Comparison of ENCODE assay signal across 1 cellular context in the genomic region with DNA sequence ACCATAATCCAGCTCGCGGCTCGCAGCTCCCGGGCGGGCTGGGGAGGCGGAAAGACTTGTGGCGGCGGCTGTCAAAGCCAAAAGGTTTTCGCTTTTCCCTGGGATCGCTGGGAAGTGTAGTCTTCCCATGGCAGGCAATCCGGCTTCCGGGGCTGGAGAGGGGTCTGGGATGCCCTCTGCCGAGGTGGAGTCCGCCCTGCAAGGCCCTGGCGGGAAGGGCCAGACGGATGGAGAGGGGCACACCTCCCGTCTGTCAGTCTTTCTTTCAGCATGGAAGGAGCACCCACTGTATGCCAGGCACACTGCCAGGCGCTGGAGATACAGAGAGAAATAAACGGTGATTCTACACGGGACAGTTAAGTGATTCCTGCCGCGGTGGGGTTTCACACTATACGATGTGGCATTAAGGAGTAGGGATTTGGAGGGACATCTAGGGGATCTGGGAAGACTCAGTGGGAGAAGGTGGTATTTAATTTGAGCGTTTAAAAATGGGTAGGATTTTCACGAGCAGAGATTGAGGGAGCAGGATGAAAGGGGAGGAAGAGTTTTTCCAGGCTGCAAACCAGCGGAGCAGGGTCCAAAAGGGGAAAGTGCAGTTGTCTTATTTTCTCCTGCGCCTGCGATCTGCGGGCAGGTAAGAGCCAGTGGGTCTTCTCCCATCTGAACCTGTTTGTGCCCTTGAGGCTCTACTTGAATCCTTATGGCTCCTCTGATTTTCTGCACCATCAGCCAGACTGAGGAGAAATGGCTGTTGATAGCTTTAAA.
TF ChIP-seq lines count a peak whose summit lies in the region.

A gene (minus strand): TSS at position 60 of the 765 bp plus-strand sequence. CDS start 461 bp downstream, outside the sequence.

TF ChIP-seq in HepG2, 621 proteins besides CTCF, POLR2A, EP300 and RAD21 (continued from another document and continues in another):
- TF ChIP-seq, protein P1, sequence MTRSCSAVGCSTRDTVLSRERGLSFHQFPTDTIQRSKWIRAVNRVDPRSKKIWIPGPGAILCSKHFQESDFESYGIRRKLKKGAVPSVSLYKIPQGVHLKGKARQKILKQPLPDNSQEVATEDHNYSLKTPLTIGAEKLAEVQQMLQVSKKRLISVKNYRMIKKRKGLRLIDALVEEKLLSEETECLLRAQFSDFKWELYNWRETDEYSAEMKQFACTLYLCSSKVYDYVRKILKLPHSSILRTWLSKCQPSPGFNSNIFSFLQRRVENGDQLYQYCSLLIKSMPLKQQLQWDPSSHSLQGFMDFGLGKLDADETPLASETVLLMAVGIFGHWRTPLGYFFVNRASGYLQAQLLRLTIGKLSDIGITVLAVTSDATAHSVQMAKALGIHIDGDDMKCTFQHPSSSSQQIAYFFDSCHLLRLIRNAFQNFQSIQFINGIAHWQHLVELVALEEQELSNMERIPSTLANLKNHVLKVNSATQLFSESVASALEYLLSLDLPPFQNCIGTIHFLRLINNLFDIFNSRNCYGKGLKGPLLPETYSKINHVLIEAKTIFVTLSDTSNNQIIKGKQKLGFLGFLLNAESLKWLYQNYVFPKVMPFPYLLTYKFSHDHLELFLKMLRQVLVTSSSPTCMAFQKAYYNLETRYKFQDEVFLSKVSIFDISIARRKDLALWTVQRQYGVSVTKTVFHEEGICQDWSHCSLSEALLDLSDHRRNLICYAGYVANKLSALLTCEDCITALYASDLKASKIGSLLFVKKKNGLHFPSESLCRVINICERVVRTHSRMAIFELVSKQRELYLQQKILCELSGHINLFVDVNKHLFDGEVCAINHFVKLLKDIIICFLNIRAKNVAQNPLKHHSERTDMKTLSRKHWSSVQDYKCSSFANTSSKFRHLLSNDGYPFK (CRISPR knock-in tag; IDR thresholded peaks at IDR 0.05; ENCODE audit: borderline replicate concordance): peak; percentile 48; the same call in 1 of the 2 replicates
- TF ChIP-seq, protein P2, sequence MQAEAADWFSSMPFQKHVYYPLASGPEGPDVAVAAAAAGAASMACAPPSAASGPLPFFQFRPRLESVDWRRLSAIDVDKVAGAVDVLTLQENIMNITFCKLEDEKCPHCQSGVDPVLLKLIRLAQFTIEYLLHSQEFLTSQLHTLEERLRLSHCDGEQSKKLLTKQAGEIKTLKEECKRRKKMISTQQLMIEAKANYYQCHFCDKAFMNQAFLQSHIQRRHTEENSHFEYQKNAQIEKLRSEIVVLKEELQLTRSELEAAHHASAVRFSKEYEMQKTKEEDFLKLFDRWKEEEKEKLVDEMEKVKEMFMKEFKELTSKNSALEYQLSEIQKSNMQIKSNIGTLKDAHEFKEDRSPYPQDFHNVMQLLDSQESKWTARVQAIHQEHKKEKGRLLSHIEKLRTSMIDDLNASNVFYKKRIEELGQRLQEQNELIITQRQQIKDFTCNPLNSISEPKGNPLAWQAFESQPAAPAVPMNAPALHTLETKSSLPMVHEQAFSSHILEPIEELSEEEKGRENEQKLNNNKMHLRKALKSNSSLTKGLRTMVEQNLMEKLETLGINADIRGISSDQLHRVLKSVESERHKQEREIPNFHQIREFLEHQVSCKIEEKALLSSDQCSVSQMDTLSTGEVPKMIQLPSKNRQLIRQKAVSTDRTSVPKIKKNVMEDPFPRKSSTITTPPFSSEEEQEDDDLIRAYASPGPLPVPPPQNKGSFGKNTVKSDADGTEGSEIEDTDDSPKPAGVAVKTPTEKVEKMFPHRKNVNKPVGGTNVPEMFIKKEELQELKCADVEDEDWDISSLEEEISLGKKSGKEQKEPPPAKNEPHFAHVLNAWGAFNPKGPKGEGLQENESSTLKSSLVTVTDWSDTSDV (CRISPR knock-in tag; IDR thresholded peaks at IDR 0.05): no peak
- TF ChIP-seq ZNF383 (CRISPR knock-in tag; IDR thresholded peaks at IDR 0.05; ENCODE audit: borderline replicate concordance) (no peak), ZNF709 (CRISPR knock-in tag; IDR thresholded peaks at IDR 0.05) (no peak), NR2C2 (CRISPR knock-in tag; IDR thresholded peaks at IDR 0.05; ENCODE audit: borderline replicate concordance) (peak; percentile 65; the same call in 1 of the 2 replicates), KLF6 (CRISPR knock-in tag; IDR thresholded peaks at IDR 0.05) (peak; percentile 81; the same call in 1 of the 2 replicates), ETV6 (CRISPR knock-in tag; conservative IDR thresholded peaks at IDR 0.05) (no peak), ZNF619 (CRISPR knock-in tag; IDR thresholded peaks at IDR 0.05) (peak; percentile 41; the same call in 1 of the 2 replicates), SMC3 (IDR thresholded peaks at IDR 0.05; ENCODE audit: low read length) (peak; percentile 23; the same call in 1 of the 2 replicates), NPAS2 (CRISPR knock-in tag; IDR thresholded peaks at IDR 0.05; ENCODE audit: borderline replicate concordance) (no peak), SIN3B (IDR thresholded peaks at IDR 0.05; ENCODE audit: low read length) (no peak), MAFK (conservative IDR thresholded peaks at IDR 0.05 in 1 of 2, IDR thresholded peaks at IDR 0.05 in 1 of 2; ENCODE audit: low read length in 2 of 2) (no peak), ZNF460 (CRISPR knock-in tag; IDR thresholded peaks at IDR 0.05; ENCODE audit: borderline replicate concordance) (no peak), MIER3 (CRISPR knock-in tag; IDR thresholded peaks at IDR 0.05; ENCODE audit: borderline replicate concordance) (no peak), ZNF180 (CRISPR knock-in tag; IDR thresholded peaks at IDR 0.05; ENCODE audit: borderline replicate concordance, low read depth) (no peak), HCFC1 (IDR thresholded peaks at IDR 0.05; ENCODE audit: low read depth, low read length) (peak; percentile 84), CEBPB (IDR thresholded peaks at IDR 0.05; ENCODE audit: borderline replicate concordance, low read depth, low read length) (no peak), KDM2A (CRISPR knock-in tag; IDR thresholded peaks at IDR 0.05; ENCODE audit: borderline replicate concordance, low read depth) (peak; percentile 89; the same call in 1 of the 2 replicates), KAT8 (CRISPR knock-in tag; IDR thresholded peaks at IDR 0.05) (peak; percentile 65), ERF (CRISPR knock-in tag; IDR thresholded peaks at IDR 0.05) (peak; percentile 76), ZNF629 (CRISPR knock-in tag; conservative IDR thresholded peaks at IDR 0.05) (0 out of 2 replicates have a peak, but pooled peaks have one; percentile 40), TP53 (CRISPR knock-in tag; conservative IDR thresholded peaks at IDR 0.05) (no peak), PCBP2 (optimal IDR thresholded peaks at IDR 0.05; ENCODE audit: low read depth, low read length, poor library complexity, severe bottlenecking) (no peak), ZNF431 (CRISPR knock-in tag; IDR thresholded peaks at IDR 0.05; ENCODE audit: borderline replicate concordance, low read depth) (no peak), CREB1 (IDR thresholded peaks at IDR 0.05) (no peak), CREB1 (CRISPR knock-in tag; IDR thresholded peaks at IDR 0.05) (peak; percentile 60; the same call in 1 of the 2 replicates), CHD4 (IDR thresholded peaks at IDR 0.05; ENCODE audit: borderline replicate concordance, low read length) (no peak), RBM22 (optimal IDR thresholded peaks at IDR 0.05; ENCODE audit: low read length) (no peak), RXRB (CRISPR knock-in tag; IDR thresholded peaks at IDR 0.05; ENCODE audit: borderline replicate concordance) (peak; percentile 42), ZNF20 (CRISPR knock-in tag; IDR thresholded peaks at IDR 0.05) (no peak), U2AF1 (optimal IDR thresholded peaks at IDR 0.05; ENCODE audit: low read depth, low read length) (no peak), HDAC1 (CRISPR knock-in tag; IDR thresholded peaks at IDR 0.05) (peak; percentile 79), THAP11 (CRISPR knock-in tag; IDR thresholded peaks at IDR 0.05) (peak; percentile 98), CCDC6 (CRISPR knock-in tag; IDR thresholded peaks at IDR 0.05) (0 out of 2 replicates have a peak, but pooled peaks have one; percentile 36)
- TF ChIP-seq, protein P3, sequence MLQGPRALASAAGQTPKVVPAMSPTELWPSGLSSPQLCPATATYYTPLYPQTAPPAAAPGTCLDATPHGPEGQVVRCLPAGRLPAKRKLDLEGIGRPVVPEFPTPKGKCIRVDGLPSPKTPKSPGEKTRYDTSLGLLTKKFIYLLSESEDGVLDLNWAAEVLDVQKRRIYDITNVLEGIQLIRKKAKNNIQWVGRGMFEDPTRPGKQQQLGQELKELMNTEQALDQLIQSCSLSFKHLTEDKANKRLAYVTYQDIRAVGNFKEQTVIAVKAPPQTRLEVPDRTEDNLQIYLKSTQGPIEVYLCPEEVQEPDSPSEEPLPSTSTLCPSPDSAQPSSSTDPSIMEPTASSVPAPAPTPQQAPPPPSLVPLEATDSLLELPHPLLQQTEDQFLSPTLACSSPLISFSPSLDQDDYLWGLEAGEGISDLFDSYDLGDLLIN (CRISPR knock-in tag; IDR thresholded peaks at IDR 0.05; ENCODE audit: borderline replicate concordance): no peak
- TF ChIP-seq, protein P4, sequence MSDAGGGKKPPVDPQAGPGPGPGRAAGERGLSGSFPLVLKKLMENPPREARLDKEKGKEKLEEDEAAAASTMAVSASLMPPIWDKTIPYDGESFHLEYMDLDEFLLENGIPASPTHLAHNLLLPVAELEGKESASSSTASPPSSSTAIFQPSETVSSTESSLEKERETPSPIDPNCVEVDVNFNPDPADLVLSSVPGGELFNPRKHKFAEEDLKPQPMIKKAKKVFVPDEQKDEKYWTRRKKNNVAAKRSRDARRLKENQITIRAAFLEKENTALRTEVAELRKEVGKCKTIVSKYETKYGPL (CRISPR knock-in tag; IDR thresholded peaks at IDR 0.05): no peak
- TF ChIP-seq, protein P5, sequence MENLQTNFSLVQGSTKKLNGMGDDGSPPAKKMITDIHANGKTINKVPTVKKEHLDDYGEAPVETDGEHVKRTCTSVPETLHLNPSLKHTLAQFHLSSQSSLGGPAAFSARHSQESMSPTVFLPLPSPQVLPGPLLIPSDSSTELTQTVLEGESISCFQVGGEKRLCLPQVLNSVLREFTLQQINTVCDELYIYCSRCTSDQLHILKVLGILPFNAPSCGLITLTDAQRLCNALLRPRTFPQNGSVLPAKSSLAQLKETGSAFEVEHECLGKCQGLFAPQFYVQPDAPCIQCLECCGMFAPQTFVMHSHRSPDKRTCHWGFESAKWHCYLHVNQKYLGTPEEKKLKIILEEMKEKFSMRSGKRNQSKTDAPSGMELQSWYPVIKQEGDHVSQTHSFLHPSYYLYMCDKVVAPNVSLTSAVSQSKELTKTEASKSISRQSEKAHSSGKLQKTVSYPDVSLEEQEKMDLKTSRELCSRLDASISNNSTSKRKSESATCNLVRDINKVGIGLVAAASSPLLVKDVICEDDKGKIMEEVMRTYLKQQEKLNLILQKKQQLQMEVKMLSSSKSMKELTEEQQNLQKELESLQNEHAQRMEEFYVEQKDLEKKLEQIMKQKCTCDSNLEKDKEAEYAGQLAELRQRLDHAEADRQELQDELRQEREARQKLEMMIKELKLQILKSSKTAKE (CRISPR knock-in tag; IDR thresholded peaks at IDR 0.05; ENCODE audit: borderline replicate concordance): 0 out of 2 replicates have a peak, but pooled peaks have one; percentile 30
- TF ChIP-seq, protein P6, sequence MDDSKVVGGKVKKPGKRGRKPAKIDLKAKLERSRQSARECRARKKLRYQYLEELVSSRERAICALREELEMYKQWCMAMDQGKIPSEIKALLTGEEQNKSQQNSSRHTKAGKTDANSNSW (CRISPR knock-in tag; IDR thresholded peaks at IDR 0.05; ENCODE audit: borderline replicate concordance): no peak; the same call in 1 of the 2 replicates
- TF ChIP-seq, protein P7, sequence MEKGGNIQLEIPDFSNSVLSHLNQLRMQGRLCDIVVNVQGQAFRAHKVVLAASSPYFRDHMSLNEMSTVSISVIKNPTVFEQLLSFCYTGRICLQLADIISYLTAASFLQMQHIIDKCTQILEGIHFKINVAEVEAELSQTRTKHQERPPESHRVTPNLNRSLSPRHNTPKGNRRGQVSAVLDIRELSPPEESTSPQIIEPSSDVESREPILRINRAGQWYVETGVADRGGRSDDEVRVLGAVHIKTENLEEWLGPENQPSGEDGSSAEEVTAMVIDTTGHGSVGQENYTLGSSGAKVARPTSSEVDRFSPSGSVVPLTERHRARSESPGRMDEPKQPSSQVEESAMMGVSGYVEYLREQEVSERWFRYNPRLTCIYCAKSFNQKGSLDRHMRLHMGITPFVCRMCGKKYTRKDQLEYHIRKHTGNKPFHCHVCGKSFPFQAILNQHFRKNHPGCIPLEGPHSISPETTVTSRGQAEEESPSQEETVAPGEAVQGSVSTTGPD (CRISPR knock-in tag; IDR thresholded peaks at IDR 0.05): no peak
- TF ChIP-seq, protein P8, sequence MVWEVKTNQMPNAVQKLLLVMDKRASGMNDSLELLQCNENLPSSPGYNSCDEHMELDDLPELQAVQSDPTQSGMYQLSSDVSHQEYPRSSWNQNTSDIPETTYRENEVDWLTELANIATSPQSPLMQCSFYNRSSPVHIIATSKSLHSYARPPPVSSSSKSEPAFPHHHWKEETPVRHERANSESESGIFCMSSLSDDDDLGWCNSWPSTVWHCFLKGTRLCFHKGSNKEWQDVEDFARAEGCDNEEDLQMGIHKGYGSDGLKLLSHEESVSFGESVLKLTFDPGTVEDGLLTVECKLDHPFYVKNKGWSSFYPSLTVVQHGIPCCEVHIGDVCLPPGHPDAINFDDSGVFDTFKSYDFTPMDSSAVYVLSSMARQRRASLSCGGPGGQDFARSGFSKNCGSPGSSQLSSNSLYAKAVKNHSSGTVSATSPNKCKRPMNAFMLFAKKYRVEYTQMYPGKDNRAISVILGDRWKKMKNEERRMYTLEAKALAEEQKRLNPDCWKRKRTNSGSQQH (CRISPR knock-in tag; IDR thresholded peaks at IDR 0.05; ENCODE audit: low read depth): no peak
- TF ChIP-seq, protein P9, sequence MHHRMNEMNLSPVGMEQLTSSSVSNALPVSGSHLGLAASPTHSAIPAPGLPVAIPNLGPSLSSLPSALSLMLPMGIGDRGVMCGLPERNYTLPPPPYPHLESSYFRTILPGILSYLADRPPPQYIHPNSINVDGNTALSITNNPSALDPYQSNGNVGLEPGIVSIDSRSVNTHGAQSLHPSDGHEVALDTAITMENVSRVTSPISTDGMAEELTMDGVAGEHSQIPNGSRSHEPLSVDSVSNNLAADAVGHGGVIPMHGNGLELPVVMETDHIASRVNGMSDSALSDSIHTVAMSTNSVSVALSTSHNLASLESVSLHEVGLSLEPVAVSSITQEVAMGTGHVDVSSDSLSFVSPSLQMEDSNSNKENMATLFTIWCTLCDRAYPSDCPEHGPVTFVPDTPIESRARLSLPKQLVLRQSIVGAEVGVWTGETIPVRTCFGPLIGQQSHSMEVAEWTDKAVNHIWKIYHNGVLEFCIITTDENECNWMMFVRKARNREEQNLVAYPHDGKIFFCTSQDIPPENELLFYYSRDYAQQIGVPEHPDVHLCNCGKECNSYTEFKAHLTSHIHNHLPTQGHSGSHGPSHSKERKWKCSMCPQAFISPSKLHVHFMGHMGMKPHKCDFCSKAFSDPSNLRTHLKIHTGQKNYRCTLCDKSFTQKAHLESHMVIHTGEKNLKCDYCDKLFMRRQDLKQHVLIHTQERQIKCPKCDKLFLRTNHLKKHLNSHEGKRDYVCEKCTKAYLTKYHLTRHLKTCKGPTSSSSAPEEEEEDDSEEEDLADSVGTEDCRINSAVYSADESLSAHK (CRISPR knock-in tag; IDR thresholded peaks at IDR 0.05; ENCODE audit: borderline replicate concordance): no peak
